8 cellular contexts compared by ENCODE assay signal in genomic region chr19:17245535-17245984, GRCh38. TPM values are rescaled to one million over a fixed set of nuclear protein-coding genes. Genes with fewer than 3 reads are reported as not detected.
DNase-seq lines count a peak whose midpoint lies in the region; ATAC-seq and TF ChIP-seq lines count a peak whose summit lies in the region.

TSS of gene NR2F6 (minus strand) at chr19:17245919. CDS start at chr19:17245220, 699 bp downstream.

- H3K4me3 ChIP-seq in heart left ventricle (peak within 1 kb of the TSS; percentile 62 to 96 (median 88)), rectal smooth muscle tissue (ENCODE audit: low read length) (peak within 1 kb of the TSS; percentile 91)

- H4K20me1 ChIP-seq in H9 (ENCODE audit: control insufficient read depth, insufficient read depth, insufficient read length), result no peaks in the 10 kb centered on the region

- H3K9me3 ChIP-seq in H9 (ENCODE audit: control insufficient read depth, low read depth, low read length) (no peaks in the 10 kb centered on the region), heart left ventricle (no peaks in the 10 kb centered on the region)

- peaks cover 0 to 15% (median 11%) of the 10 kb centered on the region in 3 experiments; a peak in 5 of 7 replicates for H3K36me3 Mint-ChIP-seq in H9 (ENCODE audit: insufficient read depth in 1 of 3, low read depth in 3 of 3)
- no peaks in the 10 kb centered on the region for H3K36me3 Mint-ChIP-seq in activated T-cell treated with anti-CD3 and anti-CD28 coated beads, Interleukin-2, amount 50 U/mL, for 24 hours (ENCODE audit: low read depth)

- TF ChIP-seq CTCF in H9 (conservative IDR thresholded peaks at IDR 0.05) (no peak), heart left ventricle (IDR thresholded peaks at IDR 0.05) (no peak)

- H4K8ac ChIP-seq in H9 (replicated peaks; ENCODE audit: insufficient read length, low read depth, low read length), result no peak within 1 kb of the TSS

- H3T11ph ChIP-seq in H9 (ENCODE audit: low read length), result no peak within 1 kb of the TSS

- H3K27ac Mint-ChIP-seq in H9, result peak within 1 kb of the TSS; percentile 98 to 100 (median 98)
- H3K27ac Mint-ChIP-seq in activated T-cell treated with anti-CD3 and anti-CD28 coated beads, Interleukin-2, amount 50 U/mL, for 24 hours, result no peak within 1 kb of the TSS

- intact Hi-C loops in heart left ventricle (cut with DNase I), result no loop called here

- ATAC-seq in heart left ventricle (no peak), HG03439 (IDR thresholded peaks at IDR 0.05; ENCODE audit: unreplicated experiment) (no peak)

- H2AK5ac ChIP-seq in H9 (ENCODE audit: insufficient read length, low read length), result no peak within 1 kb of the TSS

- peak within 1 kb of the TSS; percentile 92 for H3K14ac ChIP-seq in H9 (ENCODE audit: insufficient read depth, low read length)

- no peak within 1 kb of the TSS for H2BK5ac ChIP-seq in H9 (ENCODE audit: insufficient read length, low read length)

- no peak for TF ChIP-seq POLR2A in heart left ventricle (IDR thresholded peaks at IDR 0.05)

- no peak within 1 kb of the TSS for H2BK15ac ChIP-seq in H9 (ENCODE audit: low read depth, low read length)

- H4K5ac ChIP-seq in H9 (ENCODE audit: insufficient read length, low read depth, low read length), result no peak within 1 kb of the TSS

- peak within 1 kb of the TSS; percentile 93 for H3K18ac ChIP-seq in H9 (ENCODE audit: insufficient read length, low read depth, low read length)

- H2AFZ ChIP-seq in H9 (ENCODE audit: low read length), result no peak within 1 kb of the TSS

- no peak within 1 kb of the TSS for H3K56ac ChIP-seq in H9 (ENCODE audit: insufficient read length, low read depth, low read length)

- peaks cover 4% of the 10 kb centered on the region; the same call in 1 of the 2 replicates for H3K4me1 ChIP-seq in H9 (ENCODE audit: insufficient read depth, low read length)
- H3K4me1 ChIP-seq in heart left ventricle, result peaks cover 6 to 46% (median 28%) of the 10 kb centered on the region in 12 donors
- peaks cover 2% of the 10 kb centered on the region for H3K4me1 ChIP-seq in rectal smooth muscle tissue (ENCODE audit: control insufficient read depth, insufficient read depth, low read length)

- H3K4me3 Mint-ChIP-seq in H9, result peak within 1 kb of the TSS; percentile 91 to 95
- H3K4me3 Mint-ChIP-seq in activated T-cell treated with anti-CD3 and anti-CD28 coated beads, Interleukin-2, amount 50 U/mL, for 24 hours, result peak within 1 kb of the TSS; percentile 78

- H3K79me2 ChIP-seq in H9 (ENCODE audit: insufficient read depth, low read length), result peaks cover 26% of the 10 kb centered on the region; the same call in 1 of the 2 replicates

- H2BK120ac ChIP-seq in H9 (ENCODE audit: low read depth, low read length, poor library complexity, severe bottlenecking), result peak within 1 kb of the TSS; percentile 95

- H3K4me1 Mint-ChIP-seq in H9, result peaks cover 44 to 54% of the 10 kb centered on the region in 2 experiments
- H3K4me1 Mint-ChIP-seq in activated T-cell treated with anti-CD3 and anti-CD28 coated beads, Interleukin-2, amount 50 U/mL, for 24 hours (ENCODE audit: low read depth), result peaks cover 11% of the 10 kb centered on the region

- H3K9me3 Mint-ChIP-seq in H9, result peaks cover 0 to 3% of the 10 kb centered on the region in 2 experiments; a peak in 1 of 5 replicates
- H3K9me3 Mint-ChIP-seq in activated T-cell treated with anti-CD3 and anti-CD28 coated beads, Interleukin-2, amount 50 U/mL, for 24 hours, result no peaks in the 10 kb centered on the region

- H2BK20ac ChIP-seq in H9 (ENCODE audit: low read depth, low read length, poor library complexity, severe bottlenecking), result no peak within 1 kb of the TSS

- peaks cover 3% of the 10 kb centered on the region for H3K79me1 ChIP-seq in H9 (ENCODE audit: insufficient read depth, low read depth, low read length, poor library complexity, severe bottlenecking)

- H3K4me2 ChIP-seq in H9 (ENCODE audit: insufficient read depth, insufficient read length, low read length), result peak within 1 kb of the TSS; percentile 63

- H3K23ac ChIP-seq in H9 (ENCODE audit: insufficient read length, low read depth, low read length), result no peak within 1 kb of the TSS

- peaks cover 2% of the 10 kb centered on the region; the same call in 1 of the 2 replicates for H3K27me3 Mint-ChIP-seq in H9 (ENCODE audit: low read depth)
- H3K27me3 Mint-ChIP-seq in activated T-cell treated with anti-CD3 and anti-CD28 coated beads, Interleukin-2, amount 50 U/mL, for 24 hours, result peaks cover 16% of the 10 kb centered on the region

- no peak within 1 kb of the TSS for H2BK12ac ChIP-seq in H9 (ENCODE audit: insufficient read length, low read depth, low read length)

- DNase-seq in AG08395 (ENCODE audit: low spot score) (peak; percentile 35), H9 (no peak), heart left ventricle (no peak), MV-4-11 (lab: John Stamatoyannopoulos, UW) (no peak)
- no peak for DNase-seq in activated T-cell treated with anti-CD3 and anti-CD28 coated beads, Interleukin-2, amount 50 U/mL, for 24 hours
- no peak for DNase-seq in stimulated activated naive CD4-positive, alpha-beta T cell treated with Interleukin-2 at 50 U/mL for 16 hours (lab: John Stamatoyannopoulos, UW)

- no peak within 1 kb of the TSS; the same call in 1 of the 2 replicates for H3K4ac ChIP-seq in H9 (ENCODE audit: low read depth, low read length)

- H4K91ac ChIP-seq in H9 (ENCODE audit: insufficient read length, low read depth, low read length), result no peak within 1 kb of the TSS

- H3K27me3 ChIP-seq in H9 (ENCODE audit: insufficient read depth, low read length) (no peaks in the 10 kb centered on the region), heart left ventricle (no peaks in the 10 kb centered on the region), rectal smooth muscle tissue (ENCODE audit: control insufficient read depth, insufficient read depth, low read length) (no peaks in the 10 kb centered on the region)

- peak within 1 kb of the TSS; percentile 31 for H3K9ac ChIP-seq in H9 (ENCODE audit: extremely low read depth, insufficient read length, low read length)
- H3K9ac ChIP-seq in rectal smooth muscle tissue (ENCODE audit: low read length), result peak within 1 kb of the TSS; percentile 28

- no peak within 1 kb of the TSS for H3K27ac ChIP-seq in H9 (ENCODE audit: insufficient read length, low read depth, low read length)
- H3K27ac ChIP-seq in heart left ventricle, result peak within 1 kb of the TSS; percentile 64 to 94 (median 87)
- H3K27ac ChIP-seq in rectal smooth muscle tissue (ENCODE audit: low read depth, low read length), result peak within 1 kb of the TSS; percentile 88

- peaks cover 17% of the 10 kb centered on the region for H3K23me2 ChIP-seq in H9 (ENCODE audit: insufficient read length, low read depth, low read length, poor library complexity, severe bottlenecking)

- WGBS in H9 (ENCODE audit: extremely low coverage, insufficient read length, low lambda C conversion rate), result no CpG with 5 or more reads among the region's 72 CpGs
- WGBS in heart left ventricle, 4 donors, result 0 to 1% (median 1%) methylated on average over 11 to 72 of the region's 72 CpGs; no CpG with 5 or more reads in 1 of the 4 donors

- peaks cover 0 to 5% (median 0%) of the 10 kb centered on the region in 9 donors for H3K36me3 ChIP-seq in heart left ventricle
- no peaks in the 10 kb centered on the region for H3K36me3 ChIP-seq in rectal smooth muscle tissue (ENCODE audit: control insufficient read depth, insufficient read depth, low read length)

RNA-seq across cellular contexts. Expression of gene NR2F6, which starts in this region (rescaled TPM):
- total RNA-seq in H9 (2021), result 134 and 137 TPM in 2 replicates
- total RNA-seq in heart left ventricle, result 100 to 1,000 TPM in 2 of 9 donors, 10 to 100 TPM in 7; 34.7 to 117 (median 47.0) TPM
- polyA plus RNA-seq in heart left ventricle, result 10 to 100 TPM; 30.8 to 38.3 TPM
